Comparison of ENCODE assay signal across 8 cellular contexts in genomic region chr3:155701882-155702465, GRCh38. TPM values are rescaled to one million over a fixed set of nuclear protein-coding genes. Genes with fewer than 3 reads are reported as not detected.
DNase-seq lines count a peak whose midpoint lies in the region; FAIRE-seq and TF ChIP-seq lines count a peak whose summit lies in the region.

No MANE protein-coding gene starts in this region.

- peak overlapping the region; percentile 57 for H2AFZ ChIP-seq in ACC112 (ENCODE audit: low read length, unreplicated experiment)

- H3K9me3 ChIP-seq in uterus, result no peaks in the 10 kb centered on the region

- FAIRE-seq in GM18507 (lab: Jason Lieb, UNC), result peak; percentile 78

- no peaks in the 10 kb centered on the region for H3K79me2 ChIP-seq in ACC112 (ENCODE audit: control insufficient read depth, insufficient read depth, low read length, unreplicated experiment)

- H3K4me1 ChIP-seq in ACC112 (ENCODE audit: control insufficient read depth, insufficient read depth, low read length, unreplicated experiment), result no peaks in the 10 kb centered on the region
- H3K4me1 ChIP-seq in uterus, result no peaks in the 10 kb centered on the region

- H3K27ac ChIP-seq in ACC112 (ENCODE audit: low read depth, low read length) (no peak overlapping the region), uterus (no peak overlapping the region)

- H3K27me3 ChIP-seq in ACC112 (ENCODE audit: insufficient read depth, low read length) (no peaks in the 10 kb centered on the region), kidney epithelial cell (ENCODE audit: control insufficient read depth, insufficient read depth, low read length) (no peaks in the 10 kb centered on the region), uterus (no peaks in the 10 kb centered on the region)

- DNase-seq in GM18507 (ENCODE audit: extremely low spot score, insufficient read length, low read depth) (no peak), HS-5 (ENCODE audit: low read depth) (peak; percentile 29), NCI-H748 treated with DMSO at 0.1 percent for 48 hours (lab: John Stamatoyannopoulos, UW) (peak; percentile 5), T47D (ENCODE audit: low read depth in 1 of 2, low spot score in 1 of 2) (peak; percentile 48 to 76), kidney epithelial cell (ENCODE audit: low read depth) (peak; percentile 25), uterus (no peak), ureter (ENCODE audit: low spot score) (no peak)

- peak; percentile 40 for TF ChIP-seq CTCF in kidney epithelial cell (IDR thresholded peaks at IDR 0.05; ENCODE audit: insufficient read depth, low read length, poor library complexity, severe bottlenecking)
- TF ChIP-seq CTCF in uterus (IDR thresholded peaks at IDR 0.05), result peak; percentile 47 to 71 (median 64)

- TF ChIP-seq POLR2A in uterus (IDR thresholded peaks at IDR 0.05), result no peak

- H3K4me3 ChIP-seq in ACC112 (ENCODE audit: low read depth, low read length) (no peak overlapping the region), kidney epithelial cell (ENCODE audit: low read depth, low read length) (no peak overlapping the region), uterus (no peak overlapping the region)

- in situ Hi-C loops in T47D (cut with HindIII; ENCODE audit: low pct_unique_long_range_greater_than_20kb, low sequenced_read_pairs), result no loop called here

- no peaks in the 10 kb centered on the region for H3K36me3 ChIP-seq in ACC112 (ENCODE audit: insufficient read depth, low read length)
- no peaks in the 10 kb centered on the region for H3K36me3 ChIP-seq in kidney epithelial cell (ENCODE audit: control insufficient read depth, insufficient read depth, low read length)
- no peaks in the 10 kb centered on the region for H3K36me3 ChIP-seq in uterus

- intact Hi-C loops in uterus (cut with DNase I; ENCODE audit: low total_unique reads), result loop anchor here (10.0 kb wide), 1 partner anchor 347 kb away; no protein-coding TSS in a partner anchor

RNA-seq across cellular contexts. Expression of gene PLCH1, which starts 42.9 kb away (rescaled TPM):
- 2.9 and 3.3 TPM in 2 replicates for total RNA-seq in kidney epithelial cell
- 10 to 100 TPM in 1 of 4 donors, under 1 TPM in 3; 0.29 to 12.0 (median 0.58) TPM for total RNA-seq in uterus
- 7.8 TPM for total RNA-seq in ureter

Comparison
In these comparisons a context has a peak if more than half of its experiments do, and no peak if none do; other contexts are left out.
1. DNase-seq: peak in HS-5 (single experiment), NCI-H748 treated with DMSO at 0.1 percent for 48 hours (single experiment), T47D (2 of 2) and kidney epithelial cell (single experiment); none in GM18507 (single experiment), uterus (0 of 2) and ureter (single experiment).